ENCODE assay signal across 8 cellular contexts in genomic region chr12:57085999-57086950, GRCh38. TPM values are rescaled to one million over a fixed set of nuclear protein-coding genes. Genes with fewer than 3 reads are reported as not detected.
A peak's percentile ranks its signal among the peaks of the same experiment; 100 is the strongest.
DNase-seq lines count a peak whose midpoint lies in the region; ATAC-seq and TF ChIP-seq lines count a peak whose summit lies in the region.

No MANE protein-coding gene starts in this region.

- H3K9me2 ChIP-seq in PC-9 (ENCODE audit: insufficient read depth), result no peaks in the 10 kb centered on the region

- no peaks in the 10 kb centered on the region for H3K79me2 ChIP-seq in PC-9 (ENCODE audit: low read depth)

- peaks cover 5% of the 10 kb centered on the region; the same call in 1 of the 2 replicates for H3K4me1 ChIP-seq in PC-9 (replicated peaks; ENCODE audit: insufficient read depth)

- DNase-seq in AG09309 (ENCODE audit: low read depth) (no peak), PC-9 (peak in 1 of 2 experiments; percentile 46), left cardiac atrium (peak; percentile 82), progenitor cell of endocrine pancreas (ENCODE audit: low spot score, unreplicated experiment) (no peak)
- peak; percentile 67 for DNase-seq in activated naive CD8-positive, alpha-beta T cell treated with anti-CD3 and anti-CD28 coated beads for 36 hours

- H3K9me3 ChIP-seq in PC-9 (ENCODE audit: insufficient read depth, low read depth), result no peaks in the 10 kb centered on the region

- H3K4me2 ChIP-seq in PC-9, result peak overlapping the region; percentile 96

- H3K36me3 ChIP-seq in PC-9 (ENCODE audit: low read depth), result no peaks in the 10 kb centered on the region

- TF ChIP-seq POLR2A in GM19099 (IDR thresholded peaks at IDR 0.05; ENCODE audit: extremely low read depth, insufficient read length, low read depth), result peak; percentile 29

- peak overlapping the region; percentile 92 for H2AFZ ChIP-seq in PC-9

- H3K27me3 Mint-ChIP-seq in activated naive CD8-positive, alpha-beta T cell treated with anti-CD3 and anti-CD28 coated beads for 36 hours, result no peaks in the 10 kb centered on the region
- no peaks in the 10 kb centered on the region for H3K27me3 Mint-ChIP-seq in progenitor cell of endocrine pancreas

- intact Hi-C loops in PC-9 (cut with micrococcal nuclease; ENCODE audit: unreplicated experiment) (loop anchor here (5.0 kb wide), 1 partner anchor 449 kb away; no protein-coding TSS in a partner anchor), left cardiac atrium (cut with DNase I) (no loop called here)

- peak overlapping the region; percentile 66 for H3K27ac ChIP-seq in PC-9

- CTCF ChIA-PET in PC-9 (lab: Charles Lee), result interaction anchor here (0.7 kb wide), 1 partner anchor 25 kb away, joined by 12 read pairs; the partner anchor contains the start of gene STAT6

- BruUV-seq in PC-9 (replicated peaks; lab: Mats Ljungman, UMichigan), result no TSS peak

- TF ChIP-seq CTCF in AG09309 (IDR thresholded peaks at IDR 0.05; ENCODE audit: control insufficient read depth, insufficient read depth, low read depth, low read length, missing control alignments), result peak; percentile 40
- no peak; the same call in 1 of the 2 replicates for TF ChIP-seq CTCF in PC-9 (conservative IDR thresholded peaks at IDR 0.05)
- peak; percentile 54 for TF ChIP-seq CTCF in progenitor cell of endocrine pancreas (IDR thresholded peaks at IDR 0.05; ENCODE audit: unreplicated experiment)

- no peaks in the 10 kb centered on the region for H4K20me1 ChIP-seq in PC-9 (ENCODE audit: insufficient read depth)

- POLR2A ChIA-PET in PC-9 (lab: Charles Lee; ENCODE audit: unreplicated experiment), result interaction anchor here (0.7 to 2.5 kb wide), 4 partner anchors 7 to 1126 kb away, joined by 3 to 16 read pairs (median 5); partner anchors contain the start of genes LRP1 and NEMP1

- H3F3A ChIP-seq in PC-9 (ENCODE audit: insufficient read depth, low read depth), result peaks cover 22% of the 10 kb centered on the region; the same call in 1 of the 2 replicates

- H3K4me3 Mint-ChIP-seq in activated naive CD8-positive, alpha-beta T cell treated with anti-CD3 and anti-CD28 coated beads for 36 hours, result peak overlapping the region; percentile 94
- peak overlapping the region; percentile 86 for H3K4me3 Mint-ChIP-seq in progenitor cell of endocrine pancreas (ENCODE audit: low read depth)

- peak overlapping the region; percentile 99 for H3K27ac Mint-ChIP-seq in activated naive CD8-positive, alpha-beta T cell treated with anti-CD3 and anti-CD28 coated beads for 36 hours
- H3K27ac Mint-ChIP-seq in progenitor cell of endocrine pancreas, result peak overlapping the region; percentile 92

- H3K9me3 Mint-ChIP-seq in activated naive CD8-positive, alpha-beta T cell treated with anti-CD3 and anti-CD28 coated beads for 36 hours, result no peaks in the 10 kb centered on the region
- H3K9me3 Mint-ChIP-seq in progenitor cell of endocrine pancreas (ENCODE audit: low read depth), result no peaks in the 10 kb centered on the region

- peaks cover 21% of the 10 kb centered on the region for H3K36me3 Mint-ChIP-seq in activated naive CD8-positive, alpha-beta T cell treated with anti-CD3 and anti-CD28 coated beads for 36 hours
- H3K36me3 Mint-ChIP-seq in progenitor cell of endocrine pancreas (ENCODE audit: insufficient read depth), result peaks cover 2% of the 10 kb centered on the region

- H3K4me1 Mint-ChIP-seq in activated naive CD8-positive, alpha-beta T cell treated with anti-CD3 and anti-CD28 coated beads for 36 hours, result peaks cover 34% of the 10 kb centered on the region
- H3K4me1 Mint-ChIP-seq in progenitor cell of endocrine pancreas (ENCODE audit: low read depth), result peaks cover 33% of the 10 kb centered on the region

- H3K27me3 ChIP-seq in PC-9 (ENCODE audit: insufficient read depth, low read depth), result no peaks in the 10 kb centered on the region

- ATAC-seq in left cardiac atrium (peak; percentile 6 to 17), esophagus mucosa (no peak), GM21447 (IDR thresholded peaks at IDR 0.05; ENCODE audit: unreplicated experiment) (no peak)

- H3K4me3 ChIP-seq in AG09309 (ENCODE audit: control insufficient read depth, low read depth, low read length) (peak overlapping the region; percentile 80), PC-9 (peak overlapping the region; percentile 94)

RNA-seq across cellular contexts. Expression of gene NAB2, which starts 2.6 kb away (rescaled TPM):
- total RNA-seq in PC-9 (2021) (13.8 and 20.2 TPM in 2 replicates), left cardiac atrium (10 to 100 TPM; 11.1 to 17.1 TPM), progenitor cell of endocrine pancreas (13.4 and 13.8 TPM in 2 replicates), esophagus mucosa (13.7 TPM)
- 10 to 100 TPM; 47.2 to 48.0 TPM for total RNA-seq in activated naive CD8-positive, alpha-beta T cell treated with anti-CD3 and anti-CD28 coated beads for 36 hours

RNA-seq across cellular contexts. Expression of gene NEMP1, which starts 7.7 kb away (rescaled TPM):
- total RNA-seq in PC-9 (2021) (28.9 and 36.6 TPM in 2 replicates), left cardiac atrium (1 to 10 TPM; 2.8 to 5.3 TPM), progenitor cell of endocrine pancreas (24.2 and 26.5 TPM in 2 replicates), esophagus mucosa (5.7 TPM)
- total RNA-seq in activated naive CD8-positive, alpha-beta T cell treated with anti-CD3 and anti-CD28 coated beads for 36 hours, result 10 to 100 TPM; 50.5 to 51.2 TPM

RNA-seq across cellular contexts. Expression of gene STAT6, which starts 24.9 kb away (rescaled TPM):
- total RNA-seq in PC-9 (2021) (112 and 122 TPM in 2 replicates), left cardiac atrium (10 to 100 TPM; 77.7 to 78.1 TPM), progenitor cell of endocrine pancreas (130 and 136 TPM in 2 replicates), esophagus mucosa (108 TPM)
- total RNA-seq in activated naive CD8-positive, alpha-beta T cell treated with anti-CD3 and anti-CD28 coated beads for 36 hours, result 100 to 1,000 TPM; 256 to 259 TPM

RNA-seq across cellular contexts. Expression of gene MYO1A, which starts 36.3 kb away (rescaled TPM):
- total RNA-seq in PC-9 (2021) (not detected in 2 replicates), left cardiac atrium (under 1 TPM; 0.09 to 0.13 TPM), progenitor cell of endocrine pancreas (1.2 and 1.6 TPM in 2 replicates), esophagus mucosa (0.52 TPM)
- total RNA-seq in activated naive CD8-positive, alpha-beta T cell treated with anti-CD3 and anti-CD28 coated beads for 36 hours, result 1 to 10 TPM; 1.3 to 1.4 TPM

RNA-seq across cellular contexts. Expression of gene LRP1, which starts 42.0 kb away (rescaled TPM):
- total RNA-seq in PC-9 (2021), result 51.4 and 70.1 TPM in 2 replicates
- 1 to 10 TPM; 1.3 to 2.0 TPM for total RNA-seq in activated naive CD8-positive, alpha-beta T cell treated with anti-CD3 and anti-CD28 coated beads for 36 hours
- total RNA-seq in left cardiac atrium, result 100 to 1,000 TPM; 188 to 222 TPM
- total RNA-seq in progenitor cell of endocrine pancreas, result 93.4 and 95.7 TPM in 2 replicates
- 74.0 TPM for total RNA-seq in esophagus mucosa

Comparison
In these comparisons a context has a peak if more than half of its experiments do, and no peak if none do; other contexts are left out.
1. DNase-seq: peak in activated naive CD8-positive, alpha-beta T cell treated with anti-CD3 and anti-CD28 coated beads for 36 hours (single experiment) and left cardiac atrium (single experiment); none in AG09309 (single experiment) and progenitor cell of endocrine pancreas (single experiment).
2. ATAC-seq: peak in left cardiac atrium (2 of 2); none in esophagus mucosa (single experiment) and GM21447 (single experiment).